Comparison of ENCODE assay signal across 8 cellular contexts in genomic region chr2:27627963-27628766, GRCh38. TPM values are rescaled to one million over a fixed set of nuclear protein-coding genes. Genes with fewer than 3 reads are reported as not detected.
A peak's percentile ranks its signal among the peaks of the same experiment; 100 is the strongest.
DNase-seq lines count a peak whose midpoint lies in the region; ATAC-seq and TF ChIP-seq lines count a peak whose summit lies in the region.

No MANE protein-coding gene starts in this region.

- no peaks in the 10 kb centered on the region for H3K9me3 Mint-ChIP-seq in activated naive CD8-positive, alpha-beta T cell treated with anti-CD3 and anti-CD28 coated beads, Interleukin-2, amount 10 ng/mL, durations not matched to agents 7 days and 5 days
- H3K9me3 Mint-ChIP-seq in activated naive CD8-positive, alpha-beta T cell treated with anti-CD3 and anti-CD28 coated beads for 36 hours: no peaks in the 10 kb centered on the region
- no peaks in the 10 kb centered on the region for H3K9me3 Mint-ChIP-seq in natural killer cell treated with Interleukin-12 subunit alpha and Interleukin-12 subunit beta and Interleukin-15 and Interleukin-18, amount 100 ng/mL, for 72 hours

- ATAC-seq in activated naive CD8-positive, alpha-beta T cell treated with anti-CD3 and anti-CD28 coated beads, Interleukin-2, amount 10 ng/mL, durations not matched to agents 7 days and 5 days (ENCODE audit: low read depth): peak; percentile 41
- peak; percentile 30 for ATAC-seq in HG02943 (IDR thresholded peaks at IDR 0.05; ENCODE audit: low read depth, unreplicated experiment)
- ATAC-seq in esophagus mucosa: peak; percentile 89
- peak; percentile 27 to 37 for ATAC-seq in natural killer cell treated with Interleukin-12 subunit alpha and Interleukin-12 subunit beta and Interleukin-15 and Interleukin-18, amount 100 ng/mL, for 72 hours

- no peaks in the 10 kb centered on the region for H3K27me3 Mint-ChIP-seq in activated naive CD8-positive, alpha-beta T cell treated with anti-CD3 and anti-CD28 coated beads, Interleukin-2, amount 10 ng/mL, durations not matched to agents 7 days and 5 days
- no peaks in the 10 kb centered on the region for H3K27me3 Mint-ChIP-seq in activated naive CD8-positive, alpha-beta T cell treated with anti-CD3 and anti-CD28 coated beads for 36 hours
- H3K27me3 Mint-ChIP-seq in natural killer cell treated with Interleukin-12 subunit alpha and Interleukin-12 subunit beta and Interleukin-15 and Interleukin-18, amount 100 ng/mL, for 72 hours: no peaks in the 10 kb centered on the region

- no peak overlapping the region for H3K27ac Mint-ChIP-seq in activated naive CD8-positive, alpha-beta T cell treated with anti-CD3 and anti-CD28 coated beads, Interleukin-2, amount 10 ng/mL, durations not matched to agents 7 days and 5 days
- no peak overlapping the region for H3K27ac Mint-ChIP-seq in activated naive CD8-positive, alpha-beta T cell treated with anti-CD3 and anti-CD28 coated beads for 36 hours
- no peak overlapping the region for H3K27ac Mint-ChIP-seq in natural killer cell treated with Interleukin-12 subunit alpha and Interleukin-12 subunit beta and Interleukin-15 and Interleukin-18, amount 100 ng/mL, for 72 hours

- no peak overlapping the region for H3K4me3 Mint-ChIP-seq in activated naive CD8-positive, alpha-beta T cell treated with anti-CD3 and anti-CD28 coated beads, Interleukin-2, amount 10 ng/mL, durations not matched to agents 7 days and 5 days
- no peak overlapping the region for H3K4me3 Mint-ChIP-seq in activated naive CD8-positive, alpha-beta T cell treated with anti-CD3 and anti-CD28 coated beads for 36 hours
- H3K4me3 Mint-ChIP-seq in natural killer cell treated with Interleukin-12 subunit alpha and Interleukin-12 subunit beta and Interleukin-15 and Interleukin-18, amount 100 ng/mL, for 72 hours: no peak overlapping the region

- H3K36me3 Mint-ChIP-seq in activated naive CD8-positive, alpha-beta T cell treated with anti-CD3 and anti-CD28 coated beads, Interleukin-2, amount 10 ng/mL, durations not matched to agents 7 days and 5 days: peaks cover 24% of the 10 kb centered on the region
- H3K36me3 Mint-ChIP-seq in activated naive CD8-positive, alpha-beta T cell treated with anti-CD3 and anti-CD28 coated beads for 36 hours: peaks cover 12% of the 10 kb centered on the region
- peaks cover 15% of the 10 kb centered on the region for H3K36me3 Mint-ChIP-seq in natural killer cell treated with Interleukin-12 subunit alpha and Interleukin-12 subunit beta and Interleukin-15 and Interleukin-18, amount 100 ng/mL, for 72 hours

- POLR2A ChIA-PET in activated naive CD8-positive, alpha-beta T cell treated with anti-CD3 and anti-CD28 coated beads, Interleukin-2, amount 10 ng/mL, durations not matched to agents 7 days and 5 days (lab: Charles Lee): interaction anchor here (0.6 to 2.9 kb wide), 13 partner anchors 10 to 276 kb away, joined by 3 to 15 read pairs (median 4); partner anchors contain the start of genes NRBP1, PPM1G, SLC4A1AP and SUPT7L
- POLR2A ChIA-PET in GM10248 (lab: Yijun Ruan, JAX): interaction anchor here (1.0 kb wide), 2 partner anchors 22 to 219 kb away, joined by 3 to 6 read pairs; partner anchors contain the start of gene PPM1G

- peaks cover 18% of the 10 kb centered on the region for H3K4me1 Mint-ChIP-seq in activated naive CD8-positive, alpha-beta T cell treated with anti-CD3 and anti-CD28 coated beads, Interleukin-2, amount 10 ng/mL, durations not matched to agents 7 days and 5 days
- peaks cover 13% of the 10 kb centered on the region for H3K4me1 Mint-ChIP-seq in activated naive CD8-positive, alpha-beta T cell treated with anti-CD3 and anti-CD28 coated beads for 36 hours
- peaks cover 12 to 16% of the 10 kb centered on the region in 2 donors for H3K4me1 Mint-ChIP-seq in natural killer cell treated with Interleukin-12 subunit alpha and Interleukin-12 subunit beta and Interleukin-15 and Interleukin-18, amount 100 ng/mL, for 72 hours (ENCODE audit: low read depth in 2 of 2)

- CTCF ChIA-PET in GM10248 (lab: Yijun Ruan, JAX): interaction anchor here (0.6 to 2.9 kb wide), 4 partner anchors 12 to 258 kb away, joined by 3 to 18 read pairs (median 4); partner anchors contain the start of gene EIF2B4

- TF ChIP-seq CTCF in GM10248 (IDR thresholded peaks at IDR 0.05; ENCODE audit: control extremely low read depth, extremely low read depth, low read depth, missing control alignments): no peak

- no peak for DNase-seq in activated naive CD8-positive, alpha-beta T cell treated with anti-CD3 and anti-CD28 coated beads, Interleukin-2, amount 10 ng/mL, durations not matched to agents 7 days and 5 days
- no peak for DNase-seq in activated naive CD8-positive, alpha-beta T cell treated with anti-CD3 and anti-CD28 coated beads for 36 hours
- DNase-seq in RKO (ENCODE audit: low spot score): peak; percentile 92
- no peak for DNase-seq in natural killer cell treated with Interleukin-12 subunit alpha and Interleukin-12 subunit beta and Interleukin-15 and Interleukin-18, amount 100 ng/mL, for 72 hours (ENCODE audit: low spot score)
- no peak for DNase-seq in GM10248 (ENCODE audit: extremely low spot score)
- DNase-seq in NCI-H2081 (lab: John Stamatoyannopoulos, UW): no peak

RNA-seq across cellular contexts. Expression of gene CCDC121, which starts 0.6 kb away (rescaled TPM):
- 1 to 10 TPM; 1.1 to 1.6 TPM for total RNA-seq in activated naive CD8-positive, alpha-beta T cell treated with anti-CD3 and anti-CD28 coated beads, Interleukin-2, amount 10 ng/mL, durations not matched to agents 7 days and 5 days
- under 1 TPM; 0.60 to 0.68 TPM for total RNA-seq in activated naive CD8-positive, alpha-beta T cell treated with anti-CD3 and anti-CD28 coated beads for 36 hours
- total RNA-seq in esophagus mucosa: 1.3 TPM
- total RNA-seq in natural killer cell treated with Interleukin-12 subunit alpha and Interleukin-12 subunit beta and Interleukin-15 and Interleukin-18, amount 100 ng/mL, for 72 hours: under 1 TPM in 1 of 2 donors, not detected in 1; 0.36 TPM

RNA-seq across cellular contexts. Expression of gene GPN1, which starts 0.7 kb away (rescaled TPM):
- total RNA-seq in activated naive CD8-positive, alpha-beta T cell treated with anti-CD3 and anti-CD28 coated beads, Interleukin-2, amount 10 ng/mL, durations not matched to agents 7 days and 5 days: 10 to 100 TPM; 32.7 to 37.4 TPM
- 10 to 100 TPM; 49.9 to 50.6 TPM for total RNA-seq in activated naive CD8-positive, alpha-beta T cell treated with anti-CD3 and anti-CD28 coated beads for 36 hours
- total RNA-seq in esophagus mucosa: 26.5 TPM
- 10 to 100 TPM; 32.7 to 36.9 TPM for total RNA-seq in natural killer cell treated with Interleukin-12 subunit alpha and Interleukin-12 subunit beta and Interleukin-15 and Interleukin-18, amount 100 ng/mL, for 72 hours

RNA-seq across cellular contexts. Expression of gene SUPT7L, which starts 35.2 kb away (rescaled TPM):
- 10 to 100 TPM; 42.8 to 43.4 TPM for total RNA-seq in activated naive CD8-positive, alpha-beta T cell treated with anti-CD3 and anti-CD28 coated beads, Interleukin-2, amount 10 ng/mL, durations not matched to agents 7 days and 5 days
- 10 to 100 TPM; 26.2 to 26.6 TPM for total RNA-seq in activated naive CD8-positive, alpha-beta T cell treated with anti-CD3 and anti-CD28 coated beads for 36 hours
- total RNA-seq in esophagus mucosa: 11.7 TPM
- 10 to 100 TPM; 32.9 to 41.9 TPM for total RNA-seq in natural killer cell treated with Interleukin-12 subunit alpha and Interleukin-12 subunit beta and Interleukin-15 and Interleukin-18, amount 100 ng/mL, for 72 hours

RNA-seq across cellular contexts. Expression of gene SLC4A1AP, which starts 35.5 kb away (rescaled TPM):
- 10 to 100 TPM; 25.1 to 27.4 TPM for total RNA-seq in activated naive CD8-positive, alpha-beta T cell treated with anti-CD3 and anti-CD28 coated beads, Interleukin-2, amount 10 ng/mL, durations not matched to agents 7 days and 5 days
- total RNA-seq in activated naive CD8-positive, alpha-beta T cell treated with anti-CD3 and anti-CD28 coated beads for 36 hours: 10 to 100 TPM; 25.5 to 26.6 TPM
- total RNA-seq in esophagus mucosa: 13.3 TPM
- total RNA-seq in natural killer cell treated with Interleukin-12 subunit alpha and Interleukin-12 subunit beta and Interleukin-15 and Interleukin-18, amount 100 ng/mL, for 72 hours: 10 to 100 TPM; 31.1 to 33.3 TPM

RNA-seq across cellular contexts. Expression of gene ZNF512, which starts 45.3 kb away (rescaled TPM):
- total RNA-seq in activated naive CD8-positive, alpha-beta T cell treated with anti-CD3 and anti-CD28 coated beads, Interleukin-2, amount 10 ng/mL, durations not matched to agents 7 days and 5 days: 10 to 100 TPM; 55.0 to 56.6 TPM
- 10 to 100 TPM; 21.0 to 25.2 TPM for total RNA-seq in activated naive CD8-positive, alpha-beta T cell treated with anti-CD3 and anti-CD28 coated beads for 36 hours
- 9.2 TPM for total RNA-seq in esophagus mucosa
- total RNA-seq in natural killer cell treated with Interleukin-12 subunit alpha and Interleukin-12 subunit beta and Interleukin-15 and Interleukin-18, amount 100 ng/mL, for 72 hours: 10 to 100 TPM; 10.1 to 24.0 TPM

Comparison
In these comparisons a context has a peak if more than half of its experiments do, and no peak if none do; other contexts are left out.
1. ATAC-seq: peak in every context shown above with its lines; median percentile 89 in esophagus mucosa; 41 in activated naive CD8-positive, alpha-beta T cell treated with anti-CD3 and anti-CD28 coated beads, Interleukin-2, amount 10 ng/mL, durations not matched to agents 7 days and 5 days; 32 in natural killer cell treated with Interleukin-12 subunit alpha and Interleukin-12 subunit beta and Interleukin-15 and Interleukin-18, amount 100 ng/mL, for 72 hours; 30 in HG02943.